ENCODE assay signal across 8 cellular contexts in the genomic region with DNA sequence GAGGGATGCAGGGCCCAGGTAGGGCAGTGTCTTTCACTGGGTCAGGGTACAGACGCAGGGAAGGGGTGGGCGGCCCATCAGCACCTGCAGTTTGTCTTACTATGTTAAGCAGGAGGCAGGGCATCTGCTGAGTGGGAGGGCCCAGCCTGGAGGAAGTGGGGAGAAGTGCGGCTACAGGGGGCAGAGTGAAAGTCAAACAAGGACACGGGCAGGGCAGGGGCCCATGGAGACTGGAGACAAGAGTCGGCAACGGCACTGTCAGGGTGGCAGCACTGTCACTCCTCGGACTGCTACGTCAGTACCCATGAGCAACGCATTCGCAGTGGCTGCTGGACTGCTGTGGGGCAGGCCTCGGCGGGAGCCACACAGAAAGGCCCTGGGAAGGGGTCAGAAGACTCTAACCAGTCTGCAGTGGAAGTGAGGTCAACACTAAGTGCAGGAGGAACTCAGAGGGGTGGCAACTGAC. TPM values are rescaled to one million over a fixed set of nuclear protein-coding genes. Genes with fewer than 3 reads are reported as not detected.
DNase-seq lines count a peak whose midpoint lies in the region; ATAC-seq and TF ChIP-seq lines count a peak whose summit lies in the region.

No MANE protein-coding gene starts in this region.

- peak; percentile 85 for DNase-seq in DND-41
- no peak for DNase-seq in HFFc6
- DNase-seq in T-helper 2 cell, result peak in 3 of 5 experiments; percentile 28 to 70 (median 58)
- DNase-seq in psoas muscle, result no peak
- DNase-seq in tibial artery, result no peak
- DNase-seq in NK-92 treated with Interleukin-12 subunit alpha and Interleukin-12 subunit beta, amount 100 ng/mL, for 24 hours (lab: John Stamatoyannopoulos, UW), result no peak

- H3K36me3 Mint-ChIP-seq in HFFc6 (ENCODE audit: low read depth) (no peaks in the 10 kb centered on the region), brain (peaks cover 8% of the 10 kb centered on the region)

- H3K4me1 ChIP-seq in DND-41 (ENCODE audit: insufficient read depth, low read length), result peaks cover 50% of the 10 kb centered on the region
- peaks cover 69% of the 10 kb centered on the region for H3K4me1 ChIP-seq in psoas muscle
- peaks cover 0 to 57% (median 31%) of the 10 kb centered on the region in 4 donors for H3K4me1 ChIP-seq in tibial artery

- H3K4me2 ChIP-seq in DND-41 (ENCODE audit: insufficient read depth, low read length), result peak overlapping the region; percentile 78

- H4K20me1 ChIP-seq in DND-41 (ENCODE audit: insufficient read depth, low read length), result peaks cover 99% of the 10 kb centered on the region

- H3K27me3 ChIP-seq in DND-41 (ENCODE audit: insufficient read depth, low read length, poor library complexity), result no peaks in the 10 kb centered on the region
- no peaks in the 10 kb centered on the region for H3K27me3 ChIP-seq in psoas muscle (ENCODE audit: insufficient read depth in 3 of 3, low read length in 2 of 3)
- H3K27me3 ChIP-seq in tibial artery, result no peaks in the 10 kb centered on the region

- WGBS in psoas muscle, 3 donors, result 35 to 50% (median 44%) methylated on average over 12 of the region's 12 CpGs

- peaks cover 4% of the 10 kb centered on the region for H3K36me3 ChIP-seq in DND-41 (ENCODE audit: insufficient read depth, low read length)
- H3K36me3 ChIP-seq in psoas muscle (ENCODE audit: insufficient read depth in 1 of 2, low read depth in 1 of 2), result peaks cover 0 to under 1% of the 10 kb centered on the region in 2 donors
- H3K36me3 ChIP-seq in tibial artery, result peaks cover 0 to 2% (median 0%) of the 10 kb centered on the region in 3 donors

- intact Hi-C loops in psoas muscle (cut with DNase I), result no loop called here
- intact Hi-C loops in tibial artery (cut with DNase I; ENCODE audit: low total_unique reads), result no loop called here

- ATAC-seq in DND-41 (ENCODE audit: insufficient read depth, low read depth) (peak; percentile 97), psoas muscle (peak; percentile 18 to 40 (median 26)), GM21528 (IDR thresholded peaks at IDR 0.05; ENCODE audit: low FRiP score, unreplicated experiment) (no peak)

- peak overlapping the region in 1 of 2 experiments; percentile 55; a peak in 3 of 4 replicates for H3K4me3 ChIP-seq in DND-41 (ENCODE audit: low read depth in 1 of 2, low read length in 2 of 2)
- H3K4me3 ChIP-seq in psoas muscle, result no peak overlapping the region
- H3K4me3 ChIP-seq in tibial artery, result no peak overlapping the region

- H3K27ac Mint-ChIP-seq in HFFc6, result peak overlapping the region; percentile 52; the same call in 1 of the 2 replicates
- peak overlapping the region; percentile 58 to 92 (median 82) for H3K27ac Mint-ChIP-seq in brain

- peak overlapping the region; percentile 82 for H3K27ac ChIP-seq in DND-41 (ENCODE audit: low read length)
- peak overlapping the region; percentile 69 for H3K27ac ChIP-seq in psoas muscle
- no peak overlapping the region for H3K27ac ChIP-seq in tibial artery

- no peaks in the 10 kb centered on the region for H3K9me3 ChIP-seq in DND-41 (ENCODE audit: insufficient read depth, low read length, severe bottlenecking)
- H3K9me3 ChIP-seq in psoas muscle, result no peaks in the 10 kb centered on the region
- no peaks in the 10 kb centered on the region for H3K9me3 ChIP-seq in tibial artery

- H3K9me3 Mint-ChIP-seq in HFFc6 (no peaks in the 10 kb centered on the region), brain (peaks cover 0 to 4% (median 0%) of the 10 kb centered on the region in 5 experiments)

- H2AFZ ChIP-seq in DND-41 (ENCODE audit: low read depth, low read length), result peak overlapping the region; percentile 40; the same call in 1 of the 2 replicates

- peak overlapping the region; percentile 57 for H3K9ac ChIP-seq in DND-41 (ENCODE audit: low read depth, low read length)

- TF ChIP-seq CTCF in DND-41 (IDR thresholded peaks at IDR 0.05; ENCODE audit: borderline replicate concordance, extremely low read depth, low read length, poor library complexity, severe bottlenecking) (peak; percentile 51), HFFc6 (IDR thresholded peaks at IDR 0.05) (no peak), brain (conservative IDR thresholded peaks at IDR 0.05) (no peak), psoas muscle (IDR thresholded peaks at IDR 0.05) (no peak), tibial artery (IDR thresholded peaks at IDR 0.05) (no peak)

- peaks cover 94% of the 10 kb centered on the region for H3K79me2 ChIP-seq in DND-41 (ENCODE audit: insufficient read depth, low read length)

- H3K4me3 Mint-ChIP-seq in HFFc6 (no peak overlapping the region), brain (peak overlapping the region in 2 of 5 experiments; percentile 36 to 68)

- H3K4me1 Mint-ChIP-seq in HFFc6 (ENCODE audit: low read depth), result peaks cover 50% of the 10 kb centered on the region
- peaks cover 99% of the 10 kb centered on the region for H3K4me1 Mint-ChIP-seq in brain

- H3K27me3 Mint-ChIP-seq in HFFc6 (ENCODE audit: insufficient read depth) (no peaks in the 10 kb centered on the region; the same call in 1 of the 2 replicates), brain (no peaks in the 10 kb centered on the region)

RNA-seq across cellular contexts. Expression of a gene that starts 19.7 kb away (rescaled TPM):
- 10 to 100 TPM; 14.9 to 22.8 (median 18.1) TPM for total RNA-seq in HFFc6 (2021; fragmentation: NEBNext Ultra II Directional; extraction: Animal tissue kit (Norgen Biotek cat#: 25700))
- polyA plus RNA-seq in brain (ENCODE audit: insufficient read depth, low read depth, low replicate concordance) (44.7 TPM), psoas muscle (10 to 100 TPM; 21.3 to 51.5 (median 24.1) TPM)
- total RNA-seq in psoas muscle, result 10 to 100 TPM; 38.0 to 48.5 (median 43.4) TPM

Comparison
In these comparisons a context has a peak if more than half of its experiments do, and no peak if none do; other contexts are left out.
1. DNase-seq: peak in DND-41 (single experiment) and T-helper 2 cell (3 of 5); none in HFFc6 (single experiment), psoas muscle (0 of 2), tibial artery (0 of 2) and NK-92 treated with Interleukin-12 subunit alpha and Interleukin-12 subunit beta, amount 100 ng/mL, for 24 hours (single experiment).
2. H3K27ac ChIP-seq: peak in DND-41 (single experiment) and psoas muscle (single experiment); none in tibial artery (0 of 2).